ENCODE assay signal across 17 cellular contexts in the genomic region with DNA sequence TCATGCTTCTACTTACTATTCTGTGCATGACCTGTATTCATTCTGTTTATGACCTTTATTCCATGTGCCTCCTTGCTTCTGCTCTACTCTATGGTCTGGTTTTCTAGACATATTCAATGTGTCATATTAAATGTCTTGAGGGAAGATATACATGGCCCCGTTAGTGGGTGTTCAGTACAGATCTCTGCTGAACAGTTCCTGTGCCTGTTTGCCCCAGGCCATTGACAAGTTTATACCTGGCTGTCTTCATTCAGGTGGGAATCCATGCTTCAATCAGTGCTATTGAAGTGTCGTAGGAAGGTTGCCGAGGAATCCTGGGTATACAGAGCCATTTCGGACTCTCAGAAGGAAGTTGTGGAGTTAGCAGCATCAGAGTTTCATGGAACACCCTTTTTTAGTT. TPM values are rescaled to one million over a fixed set of nuclear protein-coding genes. Genes with fewer than 3 reads are reported as not detected.
DNase-seq lines count a peak whose midpoint lies in the region; ATAC-seq and TF ChIP-seq lines count a peak whose summit lies in the region.
"Had no signal": no experiment of that assay in that cellular context is flagged by ENCODE, and none has a peak within 500 bp of the region (broad histone marks: within the 10 kb centered on the region; RNA-seq: fewer than 3 reads in every experiment).

No MANE protein-coding gene starts in this region.

- no peaks in the 10 kb centered on the region for H3K36me3 Mint-ChIP-seq in MCF 10A (ENCODE audit: insufficient read depth, unreplicated experiment)
- H3K36me3 Mint-ChIP-seq: CD14-positive monocyte; CD4-positive, alpha-beta memory T cell had no signal

- H3K18ac ChIP-seq in mesenchymal stem cell (ENCODE audit: low read depth in 1 of 2, low read length in 2 of 2) (no peak overlapping the region), trophoblast cell (ENCODE audit: low read length) (no peak overlapping the region)

- no peak overlapping the region for H2BK15ac ChIP-seq in mesenchymal stem cell (ENCODE audit: low read depth, poor library complexity, severe bottlenecking)

- no peak overlapping the region for H3K27ac ChIP-seq in mammary epithelial cell (ENCODE audit: insufficient read depth, low read depth, low read length)
- H3K27ac ChIP-seq in mesenchymal stem cell (ENCODE audit: low read length, poor library complexity, severe bottlenecking) = no peak overlapping the region
- peak overlapping the region; percentile 98 for H3K27ac ChIP-seq in trophoblast cell (ENCODE audit: low read depth, low read length)
- H3K27ac ChIP-seq in Karpas-422 (ENCODE audit: low read length) = no peak overlapping the region
- H3K27ac ChIP-seq in RWPE1 = no peak overlapping the region
- H3K27ac ChIP-seq: 22Rv1, BLaER1 had no signal

- H2BK12ac ChIP-seq in mesenchymal stem cell (ENCODE audit: low read length in 2 of 2) (no peak overlapping the region), trophoblast cell (ENCODE audit: low read length) (peak overlapping the region; percentile 91)

- POLR2A ChIA-PET in MCF 10A (lab: Yijun Ruan, JAX) (interaction anchor here (0.7 to 1.1 kb wide), 2 partner anchors 12 to 56 kb away, joined by 3 read pairs; no protein-coding TSS in a partner anchor), RWPE1 (lab: Yijun Ruan, JAX; ENCODE audit: low non-redundant PET) (no interaction called here)

- H3K23ac ChIP-seq in mesenchymal stem cell (ENCODE audit: low read length in 2 of 2) (no peak overlapping the region), trophoblast cell (ENCODE audit: low read length) (no peak overlapping the region)

- H3K4me2 ChIP-seq in mammary epithelial cell (ENCODE audit: insufficient read depth, low read depth, low read length) (peak overlapping the region; percentile 15), mesenchymal stem cell (ENCODE audit: low read length, poor library complexity, severe bottlenecking) (no peak overlapping the region), trophoblast cell (ENCODE audit: low read length) (no peak overlapping the region), Karpas-422 (ENCODE audit: low read depth, low read length, poor library complexity, severe bottlenecking) (no peak overlapping the region)
- H3K4me2 ChIP-seq: BLaER1, GM23338 had no signal

- no peak overlapping the region for H3K9ac ChIP-seq in mammary epithelial cell (ENCODE audit: insufficient read depth, low read length)
- no peak overlapping the region for H3K9ac ChIP-seq in mesenchymal stem cell (ENCODE audit: low read length)
- H3K9ac ChIP-seq in trophoblast cell (ENCODE audit: low read length) = no peak overlapping the region
- H3K9ac ChIP-seq in Karpas-422 (ENCODE audit: low read length) = no peak overlapping the region
- H3K9ac ChIP-seq: BLaER1 had no signal

- H3K79me2 ChIP-seq in mammary epithelial cell (ENCODE audit: insufficient read depth, low read length) (no peaks in the 10 kb centered on the region), trophoblast cell (ENCODE audit: control insufficient read depth, insufficient read depth, low read length, poor library complexity) (no peaks in the 10 kb centered on the region), Karpas-422 (ENCODE audit: low read length) (no peaks in the 10 kb centered on the region)

- H3K9me3 Mint-ChIP-seq in MCF 10A (ENCODE audit: unreplicated experiment) = no peaks in the 10 kb centered on the region
- H3K9me3 Mint-ChIP-seq: CD4-positive, alpha-beta memory T cell; GM23338; HFFc6 had no signal

- H2AFZ ChIP-seq in mammary epithelial cell (ENCODE audit: low read depth, low read length) (peak overlapping the region; percentile 53), mesenchymal stem cell (ENCODE audit: low read depth, low read length) (no peak overlapping the region), trophoblast cell (ENCODE audit: insufficient read depth, low read length, poor library complexity) (no peak overlapping the region), Karpas-422 (ENCODE audit: low read length) (no peak overlapping the region)
- H2AFZ ChIP-seq: GM23338 had no signal

- no TSS peak for BruUV-seq in mammary epithelial cell (replicated peaks; lab: Mats Ljungman, UMichigan)
- no TSS peak for BruUV-seq in MCF 10A (replicated peaks; lab: Mats Ljungman, UMichigan)

- H3K9me3 ChIP-seq in mammary epithelial cell (replicated peaks; ENCODE audit: insufficient read depth, low read length) (no peaks in the 10 kb centered on the region), mesenchymal stem cell (ENCODE audit: control insufficient read depth, low read length) (no peaks in the 10 kb centered on the region), trophoblast cell (ENCODE audit: insufficient read depth, low read depth, low read length) (no peaks in the 10 kb centered on the region), Karpas-422 (ENCODE audit: low read length) (no peaks in the 10 kb centered on the region)
- H3K9me3 ChIP-seq: BLaER1 had no signal

- H2BK120ac ChIP-seq in mesenchymal stem cell (ENCODE audit: low read depth, low read length) = no peak overlapping the region
- peak overlapping the region; percentile 81 for H2BK120ac ChIP-seq in trophoblast cell (ENCODE audit: insufficient read depth, low read length, poor library complexity)

- H2BK5ac ChIP-seq in mesenchymal stem cell (ENCODE audit: low read depth, low read length, poor library complexity, severe bottlenecking) = peak overlapping the region; percentile 22
- peak overlapping the region; percentile 91 for H2BK5ac ChIP-seq in trophoblast cell (ENCODE audit: low read depth, low read length, poor library complexity)

- TF ChIP-seq CTCF in mammary epithelial cell (conservative IDR thresholded peaks at IDR 0.05 in 1 of 2, IDR thresholded peaks at IDR 0.05 in 1 of 2; ENCODE audit: extremely low read depth in 1 of 2, insufficient read depth in 1 of 2, low read depth in 1 of 2, low read length in 2 of 2) (no peak), MCF 10A (IDR thresholded peaks at IDR 0.05; ENCODE audit: unreplicated experiment) (no peak), RWPE1 (conservative IDR thresholded peaks at IDR 0.05; ENCODE audit: low read depth) (no peak)

- H3K4me3 ChIP-seq in mammary epithelial cell (replicated peaks in 1 of 3; ENCODE audit: insufficient read depth in 1 of 3, low read depth in 2 of 3, low read length in 3 of 3) (no peak overlapping the region), mesenchymal stem cell (ENCODE audit: insufficient read depth in 1 of 2, low read depth in 1 of 2, low read length in 2 of 2) (no peak overlapping the region), trophoblast cell (ENCODE audit: low read depth, low read length) (no peak overlapping the region), Karpas-422 (ENCODE audit: low read length) (no peak overlapping the region)
- H3K4me3 ChIP-seq: BLaER1, GM23338 had no signal

- no peaks in the 10 kb centered on the region for H3K36me3 ChIP-seq in mammary epithelial cell (ENCODE audit: insufficient read depth, low read length)
- no peaks in the 10 kb centered on the region for H3K36me3 ChIP-seq in mesenchymal stem cell (ENCODE audit: control insufficient read depth in 1 of 2, insufficient read depth in 2 of 2, low read depth in 1 of 2, low read length in 2 of 2)
- H3K36me3 ChIP-seq in trophoblast cell (ENCODE audit: control insufficient read depth in 1 of 2, insufficient read depth in 2 of 2, low read length in 2 of 2) = no peaks in the 10 kb centered on the region
- H3K36me3 ChIP-seq in Karpas-422 (ENCODE audit: insufficient read depth, low read length) = no peaks in the 10 kb centered on the region
- H3K36me3 ChIP-seq: BLaER1 had no signal

- no peaks in the 10 kb centered on the region for H3K27me3 ChIP-seq in mammary epithelial cell (ENCODE audit: insufficient read depth, low read length)
- H3K27me3 ChIP-seq in mesenchymal stem cell (ENCODE audit: control insufficient read depth in 1 of 2, insufficient read depth in 1 of 2, low read length in 2 of 2) = no peaks in the 10 kb centered on the region
- no peaks in the 10 kb centered on the region for H3K27me3 ChIP-seq in trophoblast cell (ENCODE audit: insufficient read depth, low read length)
- no peaks in the 10 kb centered on the region for H3K27me3 ChIP-seq in Karpas-422 (ENCODE audit: low read length)
- H3K27me3 ChIP-seq: BLaER1 had no signal

- H2AK5ac ChIP-seq in mesenchymal stem cell (ENCODE audit: low read length, severe bottlenecking) = peak overlapping the region; percentile 88
- no peak overlapping the region for H2AK5ac ChIP-seq in trophoblast cell (ENCODE audit: low read length)

- no peaks in the 10 kb centered on the region for H3K79me1 ChIP-seq in mesenchymal stem cell (replicated peaks; ENCODE audit: low read length, poor library complexity, severe bottlenecking)
- peaks cover 30% of the 10 kb centered on the region for H3K79me1 ChIP-seq in trophoblast cell (ENCODE audit: low read length)

- H4K12ac ChIP-seq in trophoblast cell (ENCODE audit: low read depth, low read length) = no peak overlapping the region

- no peaks in the 10 kb centered on the region for H3K4me1 Mint-ChIP-seq in MCF 10A (ENCODE audit: insufficient read depth, unreplicated experiment)
- H3K4me1 Mint-ChIP-seq: CD14-positive monocyte had no signal

- no peaks in the 10 kb centered on the region for H3K27me3 Mint-ChIP-seq in MCF 10A (ENCODE audit: insufficient read depth, unreplicated experiment)

- intact Hi-C loops in mammary epithelial cell (cut with micrococcal nuclease) (no loop called here), MCF 10A (cut with micrococcal nuclease) (no loop called here)

- no peak overlapping the region for H4K91ac ChIP-seq in mesenchymal stem cell (ENCODE audit: low read length)
- peak overlapping the region; percentile 79 for H4K91ac ChIP-seq in trophoblast cell (ENCODE audit: low read depth, low read length)

- WGBS in mammary epithelial cell (ENCODE audit: low coverage, missing lambda C conversion rate) = 29% methylated on average over 4 of the region's 4 CpGs
- 86% methylated on average over 4 of the region's 4 CpGs for WGBS in mesenchymal stem cell
- WGBS in trophoblast cell (ENCODE audit: extremely low coverage, insufficient coverage, insufficient read length) = no CpG with 5 or more reads among the region's 4 CpGs

- in situ Hi-C loops in mammary epithelial cell (cut with MboI; ENCODE audit: low sequenced_read_pairs in 2 of 2) = no loop called here

- H3K4ac ChIP-seq in mesenchymal stem cell (ENCODE audit: low read depth in 1 of 2, low read length in 2 of 2) (no peak overlapping the region), trophoblast cell (ENCODE audit: low read depth, low read length) (peak overlapping the region; percentile 82)

- H3K4me3 Mint-ChIP-seq in MCF 10A (ENCODE audit: unreplicated experiment) = no peak overlapping the region
- H3K4me3 Mint-ChIP-seq: CD14-positive monocyte; CD4-positive, alpha-beta memory T cell; GM23338; HFFc6 had no signal

- no peak overlapping the region for H3K14ac ChIP-seq in mesenchymal stem cell (ENCODE audit: low read length in 2 of 2)
- peak overlapping the region; percentile 14 for H3K14ac ChIP-seq in trophoblast cell (ENCODE audit: low read length)

- H4K20me1 ChIP-seq in mammary epithelial cell (ENCODE audit: insufficient read depth, low read length) (no peaks in the 10 kb centered on the region), Karpas-422 (ENCODE audit: insufficient read depth, low read depth, low read length) (no peaks in the 10 kb centered on the region)
- H4K20me1 ChIP-seq: BLaER1 had no signal

- DNase-seq in mammary epithelial cell = no peak
- no peak for DNase-seq in MCF 10A (ENCODE audit: unreplicated experiment)
- no peak for DNase-seq in mesenchymal stem cell
- DNase-seq in trophoblast cell = no peak
- no peak for DNase-seq in Karpas-422
- DNase-seq in RWPE1 (ENCODE audit: low spot score) = no peak
- DNase-seq: Calu3; CD4-positive, alpha-beta memory T cell; DMS79 treated with DMSO at 0.1 percent for 48 hours; HFFc6 had no signal

- dilution Hi-C loops in mammary epithelial cell (cut with HindIII; ENCODE audit: low sequenced_read_pairs) = no loop called here

- CTCF ChIA-PET in mammary epithelial cell (lab: Charles Lee; ENCODE audit: low non-redundant PET) (no interaction called here), MCF 10A (lab: Yijun Ruan, JAX) (interaction anchor here (0.8 kb wide), 1 partner anchor 81 kb away, joined by 3 read pairs; no protein-coding TSS in a partner anchor), RWPE1 (lab: Yijun Ruan, JAX) (no interaction called here)

- H3K27ac Mint-ChIP-seq in MCF 10A (ENCODE audit: low read depth, unreplicated experiment) = no peak overlapping the region
- H3K27ac Mint-ChIP-seq: CD14-positive monocyte; CD4-positive, alpha-beta memory T cell; GM23338; HFFc6 had no signal

- H3K4me1 ChIP-seq in mammary epithelial cell (ENCODE audit: insufficient read depth, low read length) (peaks cover 10% of the 10 kb centered on the region), mesenchymal stem cell (ENCODE audit: control insufficient read depth, insufficient read depth, low read depth, low read length) (peaks cover 7% of the 10 kb centered on the region), trophoblast cell (ENCODE audit: control insufficient read depth in 1 of 2, insufficient read depth in 2 of 2, low read length in 2 of 2) (peaks cover 13 to 31% of the 10 kb centered on the region in 2 experiments), Karpas-422 (ENCODE audit: low read length) (no peaks in the 10 kb centered on the region)

- H4K8ac ChIP-seq in mesenchymal stem cell (ENCODE audit: low read length) (no peak overlapping the region), trophoblast cell (ENCODE audit: low read depth, low read length) (peak overlapping the region; percentile 67)

- no peaks in the 10 kb centered on the region for H3K9me2 ChIP-seq in Karpas-422 (replicated peaks; ENCODE audit: insufficient read depth, low read length)

- ATAC-seq in HG03108 (IDR thresholded peaks at IDR 0.05; ENCODE audit: unreplicated experiment) = no peak
- ATAC-seq in GM21717 (IDR thresholded peaks at IDR 0.05; ENCODE audit: unreplicated experiment) = no peak
- ATAC-seq: GM23338, HCT116 had no signal

RNA-seq across cellular contexts. Expression of gene PPFIBP1, which starts 7.4 kb away (rescaled TPM):
- total RNA-seq in mammary epithelial cell (100 to 1,000 TPM; 114 to 136 TPM), MCF 10A (2022) (82.6 and 87.7 TPM in 2 replicates)
- 41.2 TPM for polyA plus RNA-seq in mammary epithelial cell
- 266 TPM for polyA minus RNA-seq in mammary epithelial cell
- 47.8 TPM for polyA plus RNA-seq in mesenchymal stem cell (2013, experiment 1 of 2)
- 46.7 TPM for polyA plus RNA-seq in mesenchymal stem cell (2013, experiment 2 of 2)
- polyA plus RNA-seq in trophoblast cell (2013) = 104 and 107 TPM in 2 replicates
- total RNA-seq in Karpas-422 (2014; rRNA removed; shearing (Covaris generic); ENCODE audit: low replicate concordance) = 1.2 and 3.6 TPM in 2 replicates

Comparison
In these comparisons a context has a peak if more than half of its experiments do, and no peak if none do; other contexts are left out.
1. RNA of gene PPFIBP1, which starts 7.4 kb away (total RNA-seq): 114 to 136 TPM in mammary epithelial cell and 82.6 to 87.7 TPM in MCF 10A; 1.2 to 3.6 TPM in Karpas-422; every median in the first group is over 10 times any median in the second.